ENCODE assay signal across 1 cellular context in genomic region chrX:41381685-41382084, GRCh38.
A peak's percentile ranks its signal among the peaks of the same experiment; 100 is the strongest.
TF ChIP-seq lines count a peak whose summit lies in the region.

No MANE protein-coding gene starts in this region.

TF ChIP-seq in HepG2, 621 proteins besides CTCF, POLR2A, EP300 and RAD21 (continued from another document):
- 0 out of 2 replicates have a peak, but pooled peaks have one; percentile 34 for TF ChIP-seq ZBTB39 (CRISPR knock-in tag; IDR thresholded peaks at IDR 0.05)
- TF ChIP-seq PCBP2 (optimal IDR thresholded peaks at IDR 0.05; ENCODE audit: low read depth, low read length, poor library complexity, severe bottlenecking) = no peak
- no peak for TF ChIP-seq RBM22 (optimal IDR thresholded peaks at IDR 0.05; ENCODE audit: low read length)
- no peak for TF ChIP-seq NRL (CRISPR knock-in tag; IDR thresholded peaks at IDR 0.05; ENCODE audit: borderline replicate concordance)
- TF ChIP-seq REL (CRISPR knock-in tag; conservative IDR thresholded peaks at IDR 0.05) = no peak
- TF ChIP-seq ARID4A (CRISPR knock-in tag; IDR thresholded peaks at IDR 0.05; ENCODE audit: borderline replicate concordance) = peak; percentile 23; the same call in 1 of the 2 replicates
- no peak for TF ChIP-seq RELA (CRISPR knock-in tag; IDR thresholded peaks at IDR 0.05)
- TF ChIP-seq RNF2 (conservative IDR thresholded peaks at IDR 0.05; ENCODE audit: low read depth) = no peak
- peak; percentile 35 for TF ChIP-seq XRCC5 (optimal IDR thresholded peaks at IDR 0.05; ENCODE audit: low read length)
- TF ChIP-seq ZNF558 (CRISPR knock-in tag; IDR thresholded peaks at IDR 0.05; ENCODE audit: borderline replicate concordance) = no peak
- TF ChIP-seq KDM3A (CRISPR knock-in tag; IDR thresholded peaks at IDR 0.05; ENCODE audit: low read depth) = no peak
- TF ChIP-seq IRF9 (CRISPR knock-in tag; IDR thresholded peaks at IDR 0.05; ENCODE audit: borderline replicate concordance) = no peak
- TF ChIP-seq ZNF263 (CRISPR knock-in tag; IDR thresholded peaks at IDR 0.05) = peak; percentile 88
- TF ChIP-seq NR2F2 (IDR thresholded peaks at IDR 0.05; ENCODE audit: borderline replicate concordance, low read depth) = peak; percentile 85
- no peak for TF ChIP-seq SOX6 (IDR thresholded peaks at IDR 0.05)
- peak; percentile 93 for TF ChIP-seq SOX6 (CRISPR knock-in tag; IDR thresholded peaks at IDR 0.05)
- no peak for TF ChIP-seq ZNF430 (CRISPR knock-in tag; IDR thresholded peaks at IDR 0.05)
- no peak for TF ChIP-seq CREBL2 (CRISPR knock-in tag; IDR thresholded peaks at IDR 0.05; ENCODE audit: borderline replicate concordance)
TF ChIP-seq in HepG2: peak in this region for 103.
